26 cellular contexts compared by ENCODE assay signal in the genomic region with DNA sequence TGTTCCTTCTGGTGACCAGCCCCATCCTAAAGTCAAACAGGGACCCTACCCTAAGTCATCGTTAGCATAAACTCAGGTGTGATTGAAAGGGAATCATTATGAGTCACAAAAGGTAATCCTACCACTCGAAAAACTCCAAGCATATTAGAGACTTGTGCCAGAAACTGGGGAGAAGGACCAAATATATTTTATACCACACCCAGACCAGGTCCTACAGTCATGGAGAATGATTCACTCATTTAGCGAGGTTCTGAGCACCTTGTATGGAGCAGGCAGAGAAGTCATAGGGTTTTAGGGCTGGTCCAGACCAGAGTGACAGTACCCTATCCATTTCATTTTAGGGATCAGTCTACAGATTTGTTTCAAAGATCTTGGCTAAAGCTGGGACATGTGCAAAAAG.
"Had no signal": no experiment of that assay in that cellular context is flagged by ENCODE, and none has a peak within 500 bp of the region (broad histone marks: within the 10 kb centered on the region; RNA-seq: fewer than 3 reads in every experiment).

No MANE protein-coding gene starts in this region.

- ATAC-seq: natural killer cell; psoas muscle; right cardiac atrium; right lobe of liver; stimulated activated memory B cell treated with anti-CD40 and anti-IgM and Interleukin-4, amounts not matched to agents 10 μg/mL and 1 μg/mL and 100 μg/mL, for 72 hours; stimulated activated naive CD8-positive, alpha-beta T cell treated with anti-CD3 and anti-CD28 coated beads, Interleukin-15, amount 100 ng/mL, for 72 hours; stimulated activated naive CD8-positive, alpha-beta T cell treated with anti-CD3 and anti-CD28 coated beads, Interleukin-15, Interleukin-2, amounts not matched to agents 100 U/mL and 50 U/mL, for 24 hours had no signal

- FAIRE-seq: small intestine had no signal

- DNase-seq: natural killer cell; occipital lobe; ovary; posterior cingulate gyrus; psoas muscle; right cardiac atrium; right lobe of liver; sigmoid colon; small intestine; stimulated activated CD4-positive, alpha-beta T cell treated with anti-CD3 and anti-CD28 coated beads, Interleukin-1b, Interleukin-23, amount 100 ng/mL, for 48 hours; stimulated activated CD4-positive, alpha-beta T cell treated with anti-CD3 and anti-CD28 coated beads, Interleukin-4, amount 100 ng/mL, for 1 hour; stimulated activated CD4-positive, alpha-beta T cell treated with anti-CD3 and anti-CD28 coated beads, Interleukin-4, amount 100 ng/mL, for 4 hours; stimulated activated CD8-positive, alpha-beta memory T cell treated with anti-CD3 and anti-CD28 coated beads, Interleukin-4, amount 100 ng/mL, for 48 hours; stimulated activated naive CD4-positive, alpha-beta T cell; stimulated activated naive CD8-positive, alpha-beta T cell treated with anti-CD3 and anti-CD28 coated beads, Interleukin-15, amount 100 ng/mL, for 72 hours; stimulated activated naive CD8-positive, alpha-beta T cell treated with anti-CD3 and anti-CD28 coated beads, Interleukin-15, Interleukin-2, amounts not matched to agents 100 U/mL and 50 U/mL, for 24 hours; substantia nigra; testis; tibial artery; transverse colon; upper lobe of right lung; uterus had no signal

- H3K27me3 ChIP-seq: neural progenitor cell, ovary, right lobe of liver, sigmoid colon, suprapubic skin, testis, tibial artery, transverse colon, uterus had no signal

- H3K4me3 ChIP-seq: neural progenitor cell, ovary, psoas muscle, right lobe of liver, sigmoid colon, suprapubic skin, testis, tibial artery, transverse colon, upper lobe of right lung, uterus had no signal

- H3K4me1 ChIP-seq: neural progenitor cell, parathyroid adenoma, psoas muscle, right lobe of liver, sigmoid colon, suprapubic skin, testis, tibial artery, transverse colon, upper lobe of right lung, uterus had no signal

- H3K27ac ChIP-seq: neural progenitor cell, ovary, parathyroid adenoma, psoas muscle, right lobe of liver, sigmoid colon, suprapubic skin, testis, tibial artery, transverse colon, upper lobe of right lung, uterus had no signal

- H3K9me3 ChIP-seq: ovary, psoas muscle, right lobe of liver, sigmoid colon, suprapubic skin, testis, tibial artery, transverse colon, upper lobe of right lung, uterus had no signal

- H3K36me3 ChIP-seq: neural progenitor cell, ovary, right lobe of liver, sigmoid colon, suprapubic skin, tibial artery, transverse colon, upper lobe of right lung, uterus had no signal
